Comparison of ENCODE assay signal across 17 cellular contexts in genomic region chr20:17287503-17287902, GRCh38.
DNase-seq lines count a peak whose midpoint lies in the region; ATAC-seq and TF ChIP-seq lines count a peak whose summit lies in the region.
"Had no signal": no experiment of that assay in that cellular context is flagged by ENCODE, and none has a peak within 500 bp of the region (broad histone marks: within the 10 kb centered on the region; RNA-seq: fewer than 3 reads in every experiment).

No MANE protein-coding gene starts in this region.

- no peak overlapping the region for H3K4me3 Mint-ChIP-seq in glutamatergic neuron (ENCODE audit: unreplicated experiment)
- H3K4me3 Mint-ChIP-seq: B cell had no signal

- TF ChIP-seq POLR2A in esophagus muscularis mucosa (IDR thresholded peaks at IDR 0.05; ENCODE audit: low read depth), result no peak

- BruUV-seq in Panc1 (replicated peaks; lab: Mats Ljungman, UMichigan), result no TSS peak

- DNase-seq in AG10803 (ENCODE audit: low read depth) (no peak), Panc1 (ENCODE audit: low read depth, low spot score) (no peak), glutamatergic neuron (peak; percentile 22), T-helper 9 cell (no peak), superior temporal gyrus (ENCODE audit: extremely low spot score) (no peak), esophagus muscularis mucosa (ENCODE audit: extremely low spot score) (no peak)
- DNase-seq: activated CD4-positive, alpha-beta T cell treated with anti-CD3 and anti-CD28 coated beads, Interleukin-2, amount 50 U/mL, for 48 hours; activated effector memory CD4-positive, alpha-beta T cell treated with Interleukin-2 at 50 U/mL for 16 hours; effector CD4-positive, alpha-beta T cell; GM23248; left colon; NCI-H2107; upper lobe of right lung had no signal

- H3K4me1 Mint-ChIP-seq in glutamatergic neuron (ENCODE audit: low read depth, unreplicated experiment), result peaks cover 10% of the 10 kb centered on the region
- H3K4me1 Mint-ChIP-seq: B cell had no signal

- H3K36me3 Mint-ChIP-seq in glutamatergic neuron (ENCODE audit: unreplicated experiment), result no peaks in the 10 kb centered on the region

- H3K27me3 ChIP-seq in Panc1 (ENCODE audit: control insufficient read depth, insufficient read depth, low read length) (0 out of 2 replicates have a peak, but pooled peaks cover 2% of the 10 kb centered on the region), esophagus muscularis mucosa (no peaks in the 10 kb centered on the region)
- H3K27me3 ChIP-seq: upper lobe of right lung had no signal

- peaks cover 3% of the 10 kb centered on the region for H3K9me3 Mint-ChIP-seq in glutamatergic neuron (ENCODE audit: unreplicated experiment)

- no peaks in the 10 kb centered on the region for H3K4me1 ChIP-seq in Panc1 (ENCODE audit: control insufficient read depth, insufficient read depth, low read length)
- no peaks in the 10 kb centered on the region for H3K4me1 ChIP-seq in esophagus muscularis mucosa
- H3K4me1 ChIP-seq: upper lobe of right lung had no signal

- no peak for ATAC-seq in Panc1
- no peak for ATAC-seq in HG02970 (IDR thresholded peaks at IDR 0.05; ENCODE audit: low FRiP score, unreplicated experiment)
- ATAC-seq: left colon, upper lobe of right lung had no signal

- no peak overlapping the region for H3K27ac Mint-ChIP-seq in glutamatergic neuron (ENCODE audit: unreplicated experiment)
- H3K27ac Mint-ChIP-seq: B cell had no signal

- no peak overlapping the region for H3K4me3 ChIP-seq in AG10803 (ENCODE audit: low read length)
- H3K4me3 ChIP-seq in Panc1 (ENCODE audit: low read depth in 2 of 2, low read length in 2 of 2), result no peak overlapping the region
- no peak overlapping the region for H3K4me3 ChIP-seq in esophagus muscularis mucosa
- H3K4me3 ChIP-seq: GM23248, upper lobe of right lung had no signal

- intact Hi-C loops in Panc1 (cut with micrococcal nuclease; ENCODE audit: unreplicated experiment), result loop anchor here (10.0 kb wide), 1 partner anchor 483 kb away; no protein-coding TSS in a partner anchor
- intact Hi-C loops in esophagus muscularis mucosa (cut with DNase I), result no loop called here

- POLR2A ChIA-PET in Panc1 (lab: Charles Lee), result no interaction called here

- in situ Hi-C loops in Panc1 (cut with HindIII; ENCODE audit: low pct_unique_long_range_greater_than_20kb, low sequenced_read_pairs), result no loop called here

- CTCF ChIA-PET in Panc1 (lab: Charles Lee), result no interaction called here

- WGBS in esophagus muscularis mucosa, result 100% methylated on average over 1 of the region's 2 CpGs

- H3K36me3 ChIP-seq in Panc1 (ENCODE audit: control insufficient read depth, insufficient read depth, low read length) (no peaks in the 10 kb centered on the region), esophagus muscularis mucosa (no peaks in the 10 kb centered on the region)
- H3K36me3 ChIP-seq: upper lobe of right lung had no signal

- TF ChIP-seq CTCF in AG10803 (conservative IDR thresholded peaks at IDR 0.05; ENCODE audit: low read length) (peak; percentile 27; the same call in 1 of the 2 replicates), GM12874 (IDR thresholded peaks at IDR 0.05; ENCODE audit: insufficient read depth, low read depth, low read length) (peak; percentile 47; the same call in 1 of the 2 replicates), Panc1 (IDR thresholded peaks at IDR 0.05) (peak; percentile 33; the same call in 1 of the 2 replicates), glutamatergic neuron (IDR thresholded peaks at IDR 0.05; ENCODE audit: partially characterized antibody, unreplicated experiment) (peak; percentile 47), esophagus muscularis mucosa (IDR thresholded peaks at IDR 0.05) (no peak)

- H3K27ac ChIP-seq in Panc1 (ENCODE audit: low read length) (no peak overlapping the region), esophagus muscularis mucosa (replicated peaks in 1 of 4) (no peak overlapping the region)
- H3K27ac ChIP-seq: GM23248, HL-60, upper lobe of right lung had no signal

- TF ChIP-seq EP300 in esophagus muscularis mucosa (IDR thresholded peaks at IDR 0.05), result no peak

- H3K9me3 ChIP-seq in Panc1 (ENCODE audit: control insufficient read depth, insufficient read depth, low read depth, low read length) (no peaks in the 10 kb centered on the region), esophagus muscularis mucosa (no peaks in the 10 kb centered on the region)
- H3K9me3 ChIP-seq: upper lobe of right lung had no signal

- no peaks in the 10 kb centered on the region for H3K27me3 Mint-ChIP-seq in glutamatergic neuron (ENCODE audit: unreplicated experiment)

Comparison
In these comparisons a context has a peak if more than half of its experiments do, and no peak if none do; other contexts are left out.
1. CTCF ChIP-seq: peak in AG10803 (single experiment), GM12874 (single experiment), Panc1 (single experiment) and glutamatergic neuron (single experiment); none in esophagus muscularis mucosa (0 of 3).